Comparison of ENCODE assay signal across 1 cellular context in the genomic region with DNA sequence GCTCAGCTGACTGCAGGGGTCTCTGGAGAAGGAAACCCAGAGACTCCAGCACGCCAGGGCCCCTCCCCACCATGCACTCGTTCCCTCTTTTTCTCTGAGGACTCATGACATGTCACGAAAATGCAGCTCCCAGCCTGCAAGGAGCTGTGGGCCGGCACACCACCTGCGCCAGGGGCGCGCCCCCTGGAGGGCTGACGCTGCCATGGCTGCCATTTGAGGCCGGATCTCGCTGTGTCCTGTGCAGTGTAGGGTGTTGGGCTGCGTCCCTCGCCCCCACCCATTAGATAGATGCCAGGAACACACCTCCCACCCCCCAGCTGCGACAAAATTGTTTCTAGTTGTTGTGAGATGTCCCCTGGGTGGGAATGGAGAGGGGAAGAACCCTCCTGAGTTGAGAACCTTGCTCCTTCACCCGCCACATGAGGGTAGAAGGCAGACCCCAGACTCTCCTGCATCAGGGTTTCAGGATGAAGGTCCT.
TF ChIP-seq lines count a peak whose summit lies in the region.

No MANE protein-coding gene starts in this region.

TF ChIP-seq in HepG2, 621 proteins besides CTCF, POLR2A, EP300 and RAD21 (continues in another document):
- TF ChIP-seq, protein P1, sequence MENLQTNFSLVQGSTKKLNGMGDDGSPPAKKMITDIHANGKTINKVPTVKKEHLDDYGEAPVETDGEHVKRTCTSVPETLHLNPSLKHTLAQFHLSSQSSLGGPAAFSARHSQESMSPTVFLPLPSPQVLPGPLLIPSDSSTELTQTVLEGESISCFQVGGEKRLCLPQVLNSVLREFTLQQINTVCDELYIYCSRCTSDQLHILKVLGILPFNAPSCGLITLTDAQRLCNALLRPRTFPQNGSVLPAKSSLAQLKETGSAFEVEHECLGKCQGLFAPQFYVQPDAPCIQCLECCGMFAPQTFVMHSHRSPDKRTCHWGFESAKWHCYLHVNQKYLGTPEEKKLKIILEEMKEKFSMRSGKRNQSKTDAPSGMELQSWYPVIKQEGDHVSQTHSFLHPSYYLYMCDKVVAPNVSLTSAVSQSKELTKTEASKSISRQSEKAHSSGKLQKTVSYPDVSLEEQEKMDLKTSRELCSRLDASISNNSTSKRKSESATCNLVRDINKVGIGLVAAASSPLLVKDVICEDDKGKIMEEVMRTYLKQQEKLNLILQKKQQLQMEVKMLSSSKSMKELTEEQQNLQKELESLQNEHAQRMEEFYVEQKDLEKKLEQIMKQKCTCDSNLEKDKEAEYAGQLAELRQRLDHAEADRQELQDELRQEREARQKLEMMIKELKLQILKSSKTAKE (CRISPR knock-in tag; IDR thresholded peaks at IDR 0.05; ENCODE audit: borderline replicate concordance) = no peak
- TF ChIP-seq NFKBIZ (CRISPR knock-in tag; IDR thresholded peaks at IDR 0.05) (no peak), ZC3H4 (CRISPR knock-in tag; IDR thresholded peaks at IDR 0.05; ENCODE audit: borderline replicate concordance) (0 out of 2 replicates have a peak, but pooled peaks have one; percentile 52), THYN1 (CRISPR knock-in tag; IDR thresholded peaks at IDR 0.05; ENCODE audit: borderline replicate concordance, low read depth) (no peak), ZNF556 (CRISPR knock-in tag; IDR thresholded peaks at IDR 0.05; ENCODE audit: borderline replicate concordance) (0 out of 2 replicates have a peak, but pooled peaks have one; percentile 42), TBX2 (CRISPR knock-in tag; IDR thresholded peaks at IDR 0.05; ENCODE audit: borderline replicate concordance) (peak; percentile 30; the same call in 1 of the 2 replicates), NCOA2 (CRISPR knock-in tag; IDR thresholded peaks at IDR 0.05) (no peak), ZNF768 (CRISPR knock-in tag; IDR thresholded peaks at IDR 0.05) (peak; percentile 36; the same call in 1 of the 2 replicates), MED1 (CRISPR knock-in tag; IDR thresholded peaks at IDR 0.05) (no peak), YY1 (IDR thresholded peaks at IDR 0.05; ENCODE audit: insufficient read depth, insufficient replicate concordance, low read depth, low read length) (peak; percentile 19), MTF1 (CRISPR knock-in tag; IDR thresholded peaks at IDR 0.05) (no peak), RBFOX2 (IDR thresholded peaks at IDR 0.05; ENCODE audit: low read depth, low read length) (peak; percentile 56), XRCC5 (optimal IDR thresholded peaks at IDR 0.05; ENCODE audit: low read length) (peak; percentile 63), ZNF775 (CRISPR knock-in tag; IDR thresholded peaks at IDR 0.05; ENCODE audit: borderline replicate concordance) (no peak), ZBTB38 (CRISPR knock-in tag; IDR thresholded peaks at IDR 0.05) (peak; percentile 34; the same call in 1 of the 2 replicates), MYC (CRISPR knock-in tag; IDR thresholded peaks at IDR 0.05; ENCODE audit: borderline replicate concordance) (no peak; the same call in 1 of the 2 replicates), ZNF33A (CRISPR knock-in tag; IDR thresholded peaks at IDR 0.05; ENCODE audit: borderline replicate concordance) (no peak), MYNN (CRISPR knock-in tag; IDR thresholded peaks at IDR 0.05; ENCODE audit: low read depth) (no peak), TARDBP (CRISPR knock-in tag; IDR thresholded peaks at IDR 0.05) (0 out of 2 replicates have a peak, but pooled peaks have one; percentile 22), AGO1 (IDR thresholded peaks at IDR 0.05; ENCODE audit: low read depth, low read length, poor library complexity, severe bottlenecking) (peak; percentile 55), POLR2AphosphoS2 (IDR thresholded peaks at IDR 0.05; ENCODE audit: low read depth, low read length) (no peak), PAF1 (CRISPR knock-in tag; IDR thresholded peaks at IDR 0.05) (peak; percentile 66; the same call in 1 of the 2 replicates), POLR2AphosphoS5 (IDR thresholded peaks at IDR 0.05; ENCODE audit: low read depth, low read length) (no peak), MXI1 (IDR thresholded peaks at IDR 0.05; ENCODE audit: borderline replicate concordance, low read depth, low read length) (no peak), NCOA5 (CRISPR knock-in tag; IDR thresholded peaks at IDR 0.05) (no peak), ZNF17 (CRISPR knock-in tag; IDR thresholded peaks at IDR 0.05) (no peak)
- TF ChIP-seq, protein P2, sequence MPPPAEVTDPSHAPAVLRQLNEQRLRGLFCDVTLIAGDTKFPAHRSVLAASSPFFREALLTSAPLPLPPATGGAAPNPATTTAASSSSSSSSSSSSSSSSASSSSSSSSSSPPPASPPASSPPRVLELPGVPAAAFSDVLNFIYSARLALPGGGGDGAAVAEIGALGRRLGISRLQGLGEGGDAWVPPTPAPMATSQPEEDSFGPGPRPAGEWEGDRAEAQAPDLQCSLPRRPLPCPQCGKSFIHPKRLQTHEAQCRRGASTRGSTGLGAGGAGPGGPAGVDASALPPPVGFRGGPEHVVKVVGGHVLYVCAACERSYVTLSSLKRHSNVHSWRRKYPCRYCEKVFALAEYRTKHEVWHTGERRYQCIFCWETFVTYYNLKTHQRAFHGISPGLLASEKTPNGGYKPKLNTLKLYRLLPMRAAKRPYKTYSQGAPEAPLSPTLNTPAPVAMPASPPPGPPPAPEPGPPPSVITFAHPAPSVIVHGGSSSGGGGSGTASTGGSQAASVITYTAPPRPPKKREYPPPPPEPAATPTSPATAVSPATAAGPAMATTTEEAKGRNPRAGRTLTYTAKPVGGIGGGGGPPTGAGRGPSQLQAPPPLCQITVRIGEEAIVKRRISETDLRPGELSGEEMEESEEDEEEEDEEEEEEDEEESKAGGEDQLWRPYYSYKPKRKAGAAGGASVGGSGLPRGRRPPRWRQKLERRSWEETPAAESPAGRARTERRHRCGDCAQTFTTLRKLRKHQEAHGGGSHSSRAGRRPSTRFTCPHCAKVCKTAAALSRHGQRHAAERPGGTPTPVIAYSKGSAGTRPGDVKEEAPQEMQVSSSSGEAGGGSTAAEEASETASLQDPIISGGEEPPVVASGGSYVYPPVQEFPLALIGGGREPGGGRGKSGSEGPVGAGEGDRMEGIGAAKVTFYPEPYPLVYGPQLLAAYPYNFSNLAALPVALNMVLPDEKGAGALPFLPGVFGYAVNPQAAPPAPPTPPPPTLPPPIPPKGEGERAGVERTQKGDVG (CRISPR knock-in tag; IDR thresholded peaks at IDR 0.05; ENCODE audit: borderline replicate concordance) = peak; percentile 51; the same call in 1 of the 2 replicates
- TF ChIP-seq, protein P3, sequence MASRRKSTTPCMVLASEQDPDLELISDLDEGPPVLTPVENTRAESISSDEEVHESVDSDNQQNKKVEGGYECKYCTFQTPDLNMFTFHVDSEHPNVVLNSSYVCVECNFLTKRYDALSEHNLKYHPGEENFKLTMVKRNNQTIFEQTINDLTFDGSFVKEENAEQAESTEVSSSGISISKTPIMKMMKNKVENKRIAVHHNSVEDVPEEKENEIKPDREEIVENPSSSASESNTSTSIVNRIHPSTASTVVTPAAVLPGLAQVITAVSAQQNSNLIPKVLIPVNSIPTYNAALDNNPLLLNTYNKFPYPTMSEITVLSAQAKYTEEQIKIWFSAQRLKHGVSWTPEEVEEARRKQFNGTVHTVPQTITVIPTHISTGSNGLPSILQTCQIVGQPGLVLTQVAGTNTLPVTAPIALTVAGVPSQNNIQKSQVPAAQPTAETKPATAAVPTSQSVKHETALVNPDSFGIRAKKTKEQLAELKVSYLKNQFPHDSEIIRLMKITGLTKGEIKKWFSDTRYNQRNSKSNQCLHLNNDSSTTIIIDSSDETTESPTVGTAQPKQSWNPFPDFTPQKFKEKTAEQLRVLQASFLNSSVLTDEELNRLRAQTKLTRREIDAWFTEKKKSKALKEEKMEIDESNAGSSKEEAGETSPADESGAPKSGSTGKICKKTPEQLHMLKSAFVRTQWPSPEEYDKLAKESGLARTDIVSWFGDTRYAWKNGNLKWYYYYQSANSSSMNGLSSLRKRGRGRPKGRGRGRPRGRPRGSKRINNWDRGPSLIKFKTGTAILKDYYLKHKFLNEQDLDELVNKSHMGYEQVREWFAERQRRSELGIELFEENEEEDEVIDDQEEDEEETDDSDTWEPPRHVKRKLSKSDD (CRISPR knock-in tag; IDR thresholded peaks at IDR 0.05; ENCODE audit: low read depth) = 0 out of 2 replicates have a peak, but pooled peaks have one; percentile 75
- TF ChIP-seq, protein P4, sequence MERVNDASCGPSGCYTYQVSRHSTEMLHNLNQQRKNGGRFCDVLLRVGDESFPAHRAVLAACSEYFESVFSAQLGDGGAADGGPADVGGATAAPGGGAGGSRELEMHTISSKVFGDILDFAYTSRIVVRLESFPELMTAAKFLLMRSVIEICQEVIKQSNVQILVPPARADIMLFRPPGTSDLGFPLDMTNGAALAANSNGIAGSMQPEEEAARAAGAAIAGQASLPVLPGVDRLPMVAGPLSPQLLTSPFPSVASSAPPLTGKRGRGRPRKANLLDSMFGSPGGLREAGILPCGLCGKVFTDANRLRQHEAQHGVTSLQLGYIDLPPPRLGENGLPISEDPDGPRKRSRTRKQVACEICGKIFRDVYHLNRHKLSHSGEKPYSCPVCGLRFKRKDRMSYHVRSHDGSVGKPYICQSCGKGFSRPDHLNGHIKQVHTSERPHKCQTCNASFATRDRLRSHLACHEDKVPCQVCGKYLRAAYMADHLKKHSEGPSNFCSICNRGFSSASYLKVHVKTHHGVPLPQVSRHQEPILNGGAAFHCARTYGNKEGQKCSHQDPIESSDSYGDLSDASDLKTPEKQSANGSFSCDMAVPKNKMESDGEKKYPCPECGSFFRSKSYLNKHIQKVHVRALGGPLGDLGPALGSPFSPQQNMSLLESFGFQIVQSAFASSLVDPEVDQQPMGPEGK (CRISPR knock-in tag; IDR thresholded peaks at IDR 0.05) = 0 out of 2 replicates have a peak, but pooled peaks have one; percentile 17
- TF ChIP-seq, protein P5, sequence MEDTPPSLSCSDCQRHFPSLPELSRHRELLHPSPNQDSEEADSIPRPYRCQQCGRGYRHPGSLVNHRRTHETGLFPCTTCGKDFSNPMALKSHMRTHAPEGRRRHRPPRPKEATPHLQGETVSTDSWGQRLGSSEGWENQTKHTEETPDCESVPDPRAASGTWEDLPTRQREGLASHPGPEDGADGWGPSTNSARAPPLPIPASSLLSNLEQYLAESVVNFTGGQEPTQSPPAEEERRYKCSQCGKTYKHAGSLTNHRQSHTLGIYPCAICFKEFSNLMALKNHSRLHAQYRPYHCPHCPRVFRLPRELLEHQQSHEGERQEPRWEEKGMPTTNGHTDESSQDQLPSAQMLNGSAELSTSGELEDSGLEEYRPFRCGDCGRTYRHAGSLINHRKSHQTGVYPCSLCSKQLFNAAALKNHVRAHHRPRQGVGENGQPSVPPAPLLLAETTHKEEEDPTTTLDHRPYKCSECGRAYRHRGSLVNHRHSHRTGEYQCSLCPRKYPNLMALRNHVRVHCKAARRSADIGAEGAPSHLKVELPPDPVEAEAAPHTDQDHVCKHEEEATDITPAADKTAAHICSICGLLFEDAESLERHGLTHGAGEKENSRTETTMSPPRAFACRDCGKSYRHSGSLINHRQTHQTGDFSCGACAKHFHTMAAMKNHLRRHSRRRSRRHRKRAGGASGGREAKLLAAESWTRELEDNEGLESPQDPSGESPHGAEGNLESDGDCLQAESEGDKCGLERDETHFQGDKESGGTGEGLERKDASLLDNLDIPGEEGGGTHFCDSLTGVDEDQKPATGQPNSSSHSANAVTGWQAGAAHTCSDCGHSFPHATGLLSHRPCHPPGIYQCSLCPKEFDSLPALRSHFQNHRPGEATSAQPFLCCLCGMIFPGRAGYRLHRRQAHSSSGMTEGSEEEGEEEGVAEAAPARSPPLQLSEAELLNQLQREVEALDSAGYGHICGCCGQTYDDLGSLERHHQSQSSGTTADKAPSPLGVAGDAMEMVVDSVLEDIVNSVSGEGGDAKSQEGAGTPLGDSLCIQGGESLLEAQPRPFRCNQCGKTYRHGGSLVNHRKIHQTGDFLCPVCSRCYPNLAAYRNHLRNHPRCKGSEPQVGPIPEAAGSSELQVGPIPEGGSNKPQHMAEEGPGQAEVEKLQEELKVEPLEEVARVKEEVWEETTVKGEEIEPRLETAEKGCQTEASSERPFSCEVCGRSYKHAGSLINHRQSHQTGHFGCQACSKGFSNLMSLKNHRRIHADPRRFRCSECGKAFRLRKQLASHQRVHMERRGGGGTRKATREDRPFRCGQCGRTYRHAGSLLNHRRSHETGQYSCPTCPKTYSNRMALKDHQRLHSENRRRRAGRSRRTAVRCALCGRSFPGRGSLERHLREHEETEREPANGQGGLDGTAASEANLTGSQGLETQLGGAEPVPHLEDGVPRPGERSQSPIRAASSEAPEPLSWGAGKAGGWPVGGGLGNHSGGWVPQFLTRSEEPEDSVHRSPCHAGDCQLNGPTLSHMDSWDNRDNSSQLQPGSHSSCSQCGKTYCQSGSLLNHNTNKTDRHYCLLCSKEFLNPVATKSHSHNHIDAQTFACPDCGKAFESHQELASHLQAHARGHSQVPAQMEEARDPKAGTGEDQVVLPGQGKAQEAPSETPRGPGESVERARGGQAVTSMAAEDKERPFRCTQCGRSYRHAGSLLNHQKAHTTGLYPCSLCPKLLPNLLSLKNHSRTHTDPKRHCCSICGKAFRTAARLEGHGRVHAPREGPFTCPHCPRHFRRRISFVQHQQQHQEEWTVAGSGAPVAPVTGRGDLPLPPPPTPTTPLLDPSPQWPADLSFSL (CRISPR knock-in tag; IDR thresholded peaks at IDR 0.05) = 0 out of 2 replicates have a peak, but pooled peaks have one; percentile 13
- TF ChIP-seq, protein P6, sequence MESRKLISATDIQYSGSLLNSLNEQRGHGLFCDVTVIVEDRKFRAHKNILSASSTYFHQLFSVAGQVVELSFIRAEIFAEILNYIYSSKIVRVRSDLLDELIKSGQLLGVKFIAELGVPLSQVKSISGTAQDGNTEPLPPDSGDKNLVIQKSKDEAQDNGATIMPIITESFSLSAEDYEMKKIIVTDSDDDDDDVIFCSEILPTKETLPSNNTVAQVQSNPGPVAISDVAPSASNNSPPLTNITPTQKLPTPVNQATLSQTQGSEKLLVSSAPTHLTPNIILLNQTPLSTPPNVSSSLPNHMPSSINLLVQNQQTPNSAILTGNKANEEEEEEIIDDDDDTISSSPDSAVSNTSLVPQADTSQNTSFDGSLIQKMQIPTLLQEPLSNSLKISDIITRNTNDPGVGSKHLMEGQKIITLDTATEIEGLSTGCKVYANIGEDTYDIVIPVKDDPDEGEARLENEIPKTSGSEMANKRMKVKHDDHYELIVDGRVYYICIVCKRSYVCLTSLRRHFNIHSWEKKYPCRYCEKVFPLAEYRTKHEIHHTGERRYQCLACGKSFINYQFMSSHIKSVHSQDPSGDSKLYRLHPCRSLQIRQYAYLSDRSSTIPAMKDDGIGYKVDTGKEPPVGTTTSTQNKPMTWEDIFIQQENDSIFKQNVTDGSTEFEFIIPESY (CRISPR knock-in tag; IDR thresholded peaks at IDR 0.05) = peak; percentile 93
- TF ChIP-seq, protein P7, sequence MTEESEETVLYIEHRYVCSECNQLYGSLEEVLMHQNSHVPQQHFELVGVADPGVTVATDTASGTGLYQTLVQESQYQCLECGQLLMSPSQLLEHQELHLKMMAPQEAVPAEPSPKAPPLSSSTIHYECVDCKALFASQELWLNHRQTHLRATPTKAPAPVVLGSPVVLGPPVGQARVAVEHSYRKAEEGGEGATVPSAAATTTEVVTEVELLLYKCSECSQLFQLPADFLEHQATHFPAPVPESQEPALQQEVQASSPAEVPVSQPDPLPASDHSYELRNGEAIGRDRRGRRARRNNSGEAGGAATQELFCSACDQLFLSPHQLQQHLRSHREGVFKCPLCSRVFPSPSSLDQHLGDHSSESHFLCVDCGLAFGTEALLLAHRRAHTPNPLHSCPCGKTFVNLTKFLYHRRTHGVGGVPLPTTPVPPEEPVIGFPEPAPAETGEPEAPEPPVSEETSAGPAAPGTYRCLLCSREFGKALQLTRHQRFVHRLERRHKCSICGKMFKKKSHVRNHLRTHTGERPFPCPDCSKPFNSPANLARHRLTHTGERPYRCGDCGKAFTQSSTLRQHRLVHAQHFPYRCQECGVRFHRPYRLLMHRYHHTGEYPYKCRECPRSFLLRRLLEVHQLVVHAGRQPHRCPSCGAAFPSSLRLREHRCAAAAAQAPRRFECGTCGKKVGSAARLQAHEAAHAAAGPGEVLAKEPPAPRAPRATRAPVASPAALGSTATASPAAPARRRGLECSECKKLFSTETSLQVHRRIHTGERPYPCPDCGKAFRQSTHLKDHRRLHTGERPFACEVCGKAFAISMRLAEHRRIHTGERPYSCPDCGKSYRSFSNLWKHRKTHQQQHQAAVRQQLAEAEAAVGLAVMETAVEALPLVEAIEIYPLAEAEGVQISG (CRISPR knock-in tag; IDR thresholded peaks at IDR 0.05) = 0 out of 2 replicates have a peak, but pooled peaks have one; percentile 24
